ENCODE assay signal across 7 cellular contexts in the genomic region with DNA sequence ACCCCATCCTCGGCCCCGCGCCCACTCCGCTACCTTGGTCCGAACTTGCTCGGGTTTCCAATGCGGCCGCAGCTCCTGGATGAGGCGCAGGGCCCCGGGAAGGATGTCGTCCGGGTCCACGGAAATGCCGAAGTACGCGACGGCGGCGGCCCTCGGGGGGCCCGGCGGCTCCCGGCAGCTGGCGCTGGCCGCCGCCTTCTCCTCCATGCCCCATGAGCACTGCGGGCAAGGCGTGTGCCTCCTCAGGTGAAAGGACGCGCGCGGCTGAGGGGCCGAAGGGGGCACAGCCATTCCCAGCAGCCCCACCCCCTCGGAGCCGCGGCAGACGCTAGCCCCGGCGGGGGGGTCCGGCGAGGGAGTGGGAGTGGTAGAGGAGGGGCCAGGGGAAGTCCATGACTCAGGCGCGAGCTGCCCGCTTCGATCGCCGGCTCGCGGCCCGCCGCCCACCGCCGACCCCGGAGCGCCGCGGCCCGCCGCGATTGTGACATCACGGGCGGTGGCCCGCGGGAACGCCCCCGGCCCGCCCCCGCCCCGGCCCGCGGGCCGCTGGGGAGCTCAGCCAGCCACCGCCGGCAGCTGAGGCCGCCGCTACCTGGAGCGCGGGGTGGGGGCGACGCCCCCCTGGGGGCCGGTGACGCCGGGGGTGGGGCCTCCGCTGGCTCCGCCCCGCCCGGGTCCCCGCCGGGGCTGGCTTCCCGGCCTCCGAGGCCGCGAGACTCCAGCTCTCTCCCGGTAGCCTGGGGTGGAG. TPM values are rescaled to one million over a fixed set of nuclear protein-coding genes. Genes with fewer than 3 reads are reported as not detected.
DNase-seq lines count a peak whose midpoint lies in the region; ATAC-seq and TF ChIP-seq lines count a peak whose summit lies in the region.

ETNK2 (minus strand) TSS at position 483 of the 748 bp plus-strand sequence; CDS start at position 291, 192 bp downstream.

- H3K9me2 ChIP-seq in OCI-LY1 (ENCODE audit: low read depth, low read length) = no peaks in the 10 kb centered on the region

- H3K36me3 ChIP-seq in HAP-1 (replicated peaks) (no peaks in the 10 kb centered on the region), OCI-LY1 (ENCODE audit: insufficient read depth, low read length) (no peaks in the 10 kb centered on the region), neural progenitor cell (no peaks in the 10 kb centered on the region), suprapubic skin (no peaks in the 10 kb centered on the region)

- TF ChIP-seq CTCF in OCI-LY1 (IDR thresholded peaks at IDR 0.05; ENCODE audit: low read length) (no peak), foreskin fibroblast (IDR thresholded peaks at IDR 0.05; ENCODE audit: low read depth, low read length) (no peak), neural progenitor cell (IDR thresholded peaks at IDR 0.05) (no peak), suprapubic skin (IDR thresholded peaks at IDR 0.05) (no peak)

- H4K20me1 ChIP-seq in OCI-LY1 (ENCODE audit: insufficient read depth, low read length) (no peaks in the 10 kb centered on the region), neural progenitor cell (ENCODE audit: low read depth) (peaks cover 6% of the 10 kb centered on the region)

- no peaks in the 10 kb centered on the region for H3F3A ChIP-seq in OCI-LY1 (ENCODE audit: insufficient read depth, low read length)
- peaks cover 15% of the 10 kb centered on the region for H3F3A ChIP-seq in neural progenitor cell (ENCODE audit: low read depth)

- peak within 1 kb of the TSS; percentile 52 for H3K4me3 ChIP-seq in HAP-1
- H3K4me3 ChIP-seq in OCI-LY1 (ENCODE audit: low read depth, low read length, poor library complexity, severe bottlenecking) = peak within 1 kb of the TSS; percentile 43
- peak within 1 kb of the TSS; percentile 59 to 76 for H3K4me3 ChIP-seq in foreskin fibroblast (ENCODE audit: low read depth in 1 of 2, low read length in 2 of 2)
- peak within 1 kb of the TSS; percentile 86 for H3K4me3 ChIP-seq in neural progenitor cell
- H3K4me3 ChIP-seq in suprapubic skin = peak within 1 kb of the TSS; percentile 77

- WGBS in suprapubic skin = 2% methylated on average over 26 of the region's 94 CpGs

- H3K79me2 ChIP-seq in OCI-LY1 (ENCODE audit: insufficient read depth, low read length) (no peaks in the 10 kb centered on the region), neural progenitor cell (ENCODE audit: low read depth) (no peaks in the 10 kb centered on the region)

- H3K36me3 Mint-ChIP-seq in activated T-helper 2 cell treated with anti-CD3 and anti-CD28 coated beads, Interferon-gamma antibody, Interleukin-2, Interleukin-4, amounts not matched to agents 10 μg/mL and 5 μg/mL and 100 μg/mL, durations not matched to agents 14 hours and 24 hours and 36 hours (ENCODE audit: low read depth) = no peaks in the 10 kb centered on the region
- H3K36me3 Mint-ChIP-seq in neural progenitor cell = no peaks in the 10 kb centered on the region

- no peaks in the 10 kb centered on the region for H3K4me1 ChIP-seq in HAP-1
- H3K4me1 ChIP-seq in OCI-LY1 (ENCODE audit: insufficient read depth, low read length, severe bottlenecking) = no peaks in the 10 kb centered on the region
- peaks cover 14% of the 10 kb centered on the region for H3K4me1 ChIP-seq in neural progenitor cell
- peaks cover 62% of the 10 kb centered on the region for H3K4me1 ChIP-seq in suprapubic skin

- H3K9me3 Mint-ChIP-seq in activated T-helper 2 cell treated with anti-CD3 and anti-CD28 coated beads, Interferon-gamma antibody, Interleukin-2, Interleukin-4, amounts not matched to agents 10 μg/mL and 5 μg/mL and 100 μg/mL, durations not matched to agents 14 hours and 24 hours and 36 hours = no peaks in the 10 kb centered on the region
- no peaks in the 10 kb centered on the region for H3K9me3 Mint-ChIP-seq in neural progenitor cell

- H3K27me3 Mint-ChIP-seq in activated T-helper 2 cell treated with anti-CD3 and anti-CD28 coated beads, Interferon-gamma antibody, Interleukin-2, Interleukin-4, amounts not matched to agents 10 μg/mL and 5 μg/mL and 100 μg/mL, durations not matched to agents 14 hours and 24 hours and 36 hours (ENCODE audit: low read depth) = peaks cover 26% of the 10 kb centered on the region
- peaks cover 30% of the 10 kb centered on the region for H3K27me3 Mint-ChIP-seq in neural progenitor cell (ENCODE audit: insufficient read depth, low read depth)

- H3K27ac ChIP-seq in OCI-LY1 (ENCODE audit: low read depth, low read length, poor library complexity, severe bottlenecking) = no peak within 1 kb of the TSS
- H3K27ac ChIP-seq in neural progenitor cell = no peak within 1 kb of the TSS
- peak within 1 kb of the TSS; percentile 91 for H3K27ac ChIP-seq in suprapubic skin

- H3K4me3 Mint-ChIP-seq in activated T-helper 2 cell treated with anti-CD3 and anti-CD28 coated beads, Interferon-gamma antibody, Interleukin-2, Interleukin-4, amounts not matched to agents 10 μg/mL and 5 μg/mL and 100 μg/mL, durations not matched to agents 14 hours and 24 hours and 36 hours (ENCODE audit: low read depth) = peak within 1 kb of the TSS; percentile 61
- peak within 1 kb of the TSS; percentile 85 for H3K4me3 Mint-ChIP-seq in neural progenitor cell

- H3K9me3 ChIP-seq in HAP-1 = no peaks in the 10 kb centered on the region
- no peaks in the 10 kb centered on the region for H3K9me3 ChIP-seq in OCI-LY1 (ENCODE audit: low read length)
- H3K9me3 ChIP-seq in neural progenitor cell (ENCODE audit: low read depth) = no peaks in the 10 kb centered on the region
- no peaks in the 10 kb centered on the region for H3K9me3 ChIP-seq in suprapubic skin

- peak within 1 kb of the TSS; percentile 21; the same call in 1 of the 2 replicates for H3K4me2 ChIP-seq in OCI-LY1 (ENCODE audit: low read length)
- H3K4me2 ChIP-seq in neural progenitor cell = peak within 1 kb of the TSS; percentile 90

- no peak for TF ChIP-seq EP300 in suprapubic skin (IDR thresholded peaks at IDR 0.05)

- no peak for TF ChIP-seq POLR2A in suprapubic skin (IDR thresholded peaks at IDR 0.05)

- DNase-seq in HAP-1 (ENCODE audit: low spot score in 2 of 2) (peak; percentile 43 to 80), foreskin fibroblast (peak in 1 of 2 donors; percentile 51), neural progenitor cell (ENCODE audit: low spot score) (peak; percentile 84), suprapubic skin (ENCODE audit: low spot score in 2 of 2) (peak in 1 of 2 donors; percentile 88)
- DNase-seq in activated T-helper 2 cell treated with anti-CD3 and anti-CD28 coated beads, Interferon-gamma antibody, Interleukin-2, Interleukin-4, amounts not matched to agents 10 μg/mL and 5 μg/mL and 100 μg/mL, durations not matched to agents 14 hours and 24 hours and 36 hours (ENCODE audit: low spot score) = peak; percentile 18

- H3K4me1 Mint-ChIP-seq in activated T-helper 2 cell treated with anti-CD3 and anti-CD28 coated beads, Interferon-gamma antibody, Interleukin-2, Interleukin-4, amounts not matched to agents 10 μg/mL and 5 μg/mL and 100 μg/mL, durations not matched to agents 14 hours and 24 hours and 36 hours (ENCODE audit: low read depth) = peaks cover 2% of the 10 kb centered on the region
- peaks cover 27% of the 10 kb centered on the region for H3K4me1 Mint-ChIP-seq in neural progenitor cell

- H3K27me3 ChIP-seq in HAP-1 (ENCODE audit: low read depth) (no peaks in the 10 kb centered on the region), OCI-LY1 (ENCODE audit: insufficient read depth, low read length) (no peaks in the 10 kb centered on the region), neural progenitor cell (peaks cover 45% of the 10 kb centered on the region), suprapubic skin (no peaks in the 10 kb centered on the region)

- no peak within 1 kb of the TSS for H3K9ac ChIP-seq in OCI-LY1 (ENCODE audit: low read length)
- peak within 1 kb of the TSS; percentile 61 for H3K9ac ChIP-seq in neural progenitor cell

- no peak within 1 kb of the TSS for H3K27ac Mint-ChIP-seq in activated T-helper 2 cell treated with anti-CD3 and anti-CD28 coated beads, Interferon-gamma antibody, Interleukin-2, Interleukin-4, amounts not matched to agents 10 μg/mL and 5 μg/mL and 100 μg/mL, durations not matched to agents 14 hours and 24 hours and 36 hours
- H3K27ac Mint-ChIP-seq in neural progenitor cell = no peak within 1 kb of the TSS

- no peak within 1 kb of the TSS for H2AFZ ChIP-seq in OCI-LY1 (ENCODE audit: low read length)
- peak within 1 kb of the TSS; percentile 98 for H2AFZ ChIP-seq in neural progenitor cell (replicated peaks)

- intact Hi-C loops in activated T-helper 2 cell treated with anti-CD3 and anti-CD28 coated beads, Interferon-gamma antibody, Interleukin-2, Interleukin-4, amounts not matched to agents 10 μg/mL and 5 μg/mL and 100 μg/mL, durations not matched to agents 14 hours and 24 hours and 36 hours (cut with micrococcal nuclease) = no loop called here

- no peak for ATAC-seq in HG03432 (IDR thresholded peaks at IDR 0.05; ENCODE audit: unreplicated experiment)

- in situ Hi-C loops in HAP-1 (cut with MboI; ENCODE audit: low sequenced_read_pairs) = loop anchor here (25.0 kb wide), 1 partner anchor 361 kb away; the partner anchor contains the start of gene MDM4

RNA-seq across cellular contexts. Expression of gene ETNK2, which starts in this region (rescaled TPM):
- 0.32 and 0.37 TPM in 2 replicates for total RNA-seq in activated T-helper 2 cell treated with anti-CD3 and anti-CD28 coated beads, Interferon-gamma antibody, Interleukin-2, Interleukin-4, amounts not matched to agents 10 μg/mL and 5 μg/mL and 100 μg/mL, durations not matched to agents 14 hours and 24 hours and 36 hours
- total RNA-seq in neural progenitor cell (ENCODE audit: low replicate concordance) = 5.3 and 17.6 TPM in 2 replicates
- 10 to 100 TPM; 25.5 to 47.7 (median 36.0) TPM for total RNA-seq in suprapubic skin

Comparison
In these comparisons a context has a peak if more than half of its experiments do, and no peak if none do; other contexts are left out.
1. Peak in DNase-seq in activated T-helper 2 cell treated with anti-CD3 and anti-CD28 coated beads, Interferon-gamma antibody, Interleukin-2, Interleukin-4, amounts not matched to agents 10 μg/mL and 5 μg/mL and 100 μg/mL, durations not matched to agents 14 hours and 24 hours and 36 hours; RNA of the gene not detected or under 1 TPM.